In the genomic region with DNA sequence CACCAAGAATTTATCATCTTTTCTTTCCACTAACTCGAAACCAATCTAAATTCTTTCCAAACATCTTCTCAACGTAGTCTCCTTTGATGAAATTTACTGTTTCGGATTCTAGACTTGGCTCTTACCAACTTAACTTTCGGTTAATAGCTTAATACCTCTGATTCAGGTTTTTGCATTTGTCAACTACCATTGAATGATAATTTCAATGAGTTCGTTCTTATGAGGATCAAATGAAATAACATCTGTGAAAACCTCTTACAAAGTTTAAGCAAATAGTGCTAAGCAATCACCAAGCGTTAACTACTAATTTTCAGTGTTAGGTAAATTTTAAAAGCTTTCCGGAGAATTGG, we compare ENCODE assay signal across 8 cellular contexts. TPM values are rescaled to one million over a fixed set of nuclear protein-coding genes. Genes with fewer than 3 reads are reported as not detected.
DNase-seq lines count a peak whose midpoint lies in the region; ATAC-seq, FAIRE-seq and TF ChIP-seq lines count a peak whose summit lies in the region.

No MANE protein-coding gene starts in this region.

- DNase-seq in GM12891 (ENCODE audit: insufficient read length, low spot score) = no peak
- DNase-seq in SJCRH30 = no peak
- no peak for DNase-seq in fibroblast of pulmonary artery (ENCODE audit: low read depth)
- no peak for DNase-seq in gastrocnemius medialis
- DNase-seq in T1000 (lab: John Stamatoyannopoulos, UW) = no peak
- DNase-seq in GOT3 (lab: John Stamatoyannopoulos, UW) = no peak
- DNase-seq in RKO (ENCODE audit: low spot score) = no peak

- H3K4me3 ChIP-seq in SJCRH30 (peak overlapping the region; percentile 98), fibroblast of pulmonary artery (replicated peaks; ENCODE audit: low read depth, low read length) (peak overlapping the region; percentile 86), gastrocnemius medialis (peak overlapping the region; percentile 81 to 100 (median 98))

- peak; percentile 16 for FAIRE-seq in GM12891 (lab: Jason Lieb, UNC)

- intact Hi-C loops in gastrocnemius medialis (cut with DNase I; ENCODE audit: low total_unique reads) = loop anchor here (1.0 to 2.0 kb wide), 2 partner anchors 19 to 47 kb away; a partner anchor contains a TSS

- no peaks in the 10 kb centered on the region; the same call in 1 of the 2 replicates for H3K36me3 ChIP-seq in SJCRH30
- H3K36me3 ChIP-seq in gastrocnemius medialis = no peaks in the 10 kb centered on the region

- TF ChIP-seq CTCF in fibroblast of pulmonary artery (IDR thresholded peaks at IDR 0.05; ENCODE audit: low read length, missing control alignments) (no peak), gastrocnemius medialis (IDR thresholded peaks at IDR 0.05 in 4 of 5, conservative IDR thresholded peaks at IDR 0.05 in 1 of 5) (no peak)

- H3K4me1 ChIP-seq in SJCRH30 = peaks cover 17% of the 10 kb centered on the region
- H3K4me1 ChIP-seq in gastrocnemius medialis = peaks cover 33 to 39% of the 10 kb centered on the region in 2 donors

- H3K27ac ChIP-seq in SJCRH30 (peak overlapping the region; percentile 81), gastrocnemius medialis (peak overlapping the region; percentile 93 to 100 (median 100))

- in situ Hi-C loops in gastrocnemius medialis (cut with MboI; ENCODE audit: low sequenced_read_pairs in 4 of 4) = no loop called here

- H3K27me3 ChIP-seq in SJCRH30 (no peaks in the 10 kb centered on the region), gastrocnemius medialis (no peaks in the 10 kb centered on the region)

- TF ChIP-seq POLR2A in GM12891 (IDR thresholded peaks at IDR 0.05; ENCODE audit: low read depth, low read length) (no peak), gastrocnemius medialis (IDR thresholded peaks at IDR 0.05) (no peak)

- ATAC-seq in gastrocnemius medialis = no peak
- ATAC-seq in GM21529 (IDR thresholded peaks at IDR 0.05; ENCODE audit: unreplicated experiment) = no peak

- no peaks in the 10 kb centered on the region for H3K9me3 ChIP-seq in SJCRH30 (replicated peaks)
- H3K9me3 ChIP-seq in gastrocnemius medialis = no peaks in the 10 kb centered on the region

TF ChIP-seq in GM12891, 5 proteins besides CTCF, POLR2A, EP300 and RAD21:
- TF ChIP-seq PAX5 (IDR thresholded peaks at IDR 0.05; ENCODE audit: insufficient read depth, low read length, severe bottlenecking) (no peak), POU2F2 (IDR thresholded peaks at IDR 0.05; ENCODE audit: low read depth, low read length) (no peak), SPI1 (IDR thresholded peaks at IDR 0.05; ENCODE audit: low read depth, low read length) (no peak), POLR2AphosphoS5 (IDR thresholded peaks at IDR 0.05; ENCODE audit: low read depth, low read length) (no peak)

RNA-seq across cellular contexts. Expression of a gene that starts 0.6 kb away (rescaled TPM):
- polyA plus RNA-seq in GM12891 (2012; ENCODE audit: low read depth, missing spikeins) = 56.6 TPM
- 153 and 156 TPM in 2 replicates for total RNA-seq in SJCRH30 (2014; rRNA removed; shearing (Covaris generic))
- 100 to 1,000 TPM in 3 of 4 donors, 10 to 100 TPM in 1; 91.8 to 125 (median 120) TPM for total RNA-seq in gastrocnemius medialis

RNA-seq across cellular contexts. Expression of a gene that starts 14.3 kb away (rescaled TPM):
- polyA plus RNA-seq in GM12891 (2012; ENCODE audit: low read depth, missing spikeins) = 1.9 TPM
- total RNA-seq in SJCRH30 (2014; rRNA removed; shearing (Covaris generic)) = 0.24 and 1.2 TPM in 2 replicates
- total RNA-seq in gastrocnemius medialis = 1 to 10 TPM in 1 of 4 donors, under 1 TPM in 1, not detected in 2; 0.93 to 2.1 TPM

RNA-seq across cellular contexts. Expression of a gene that starts 18.4 kb away (rescaled TPM):
- 102 TPM for polyA plus RNA-seq in GM12891 (2012; ENCODE audit: low read depth, missing spikeins)
- 160 and 163 TPM in 2 replicates for total RNA-seq in SJCRH30 (2014; rRNA removed; shearing (Covaris generic))
- 100 to 1,000 TPM in 1 of 4 donors, 10 to 100 TPM in 3; 47.2 to 111 (median 92.2) TPM for total RNA-seq in gastrocnemius medialis

RNA-seq across cellular contexts. Expression of a gene that starts 47.3 kb away (rescaled TPM):
- 10.1 TPM for polyA plus RNA-seq in GM12891 (2012; ENCODE audit: low read depth, missing spikeins)
- 13.8 and 14.2 TPM in 2 replicates for total RNA-seq in SJCRH30 (2014; rRNA removed; shearing (Covaris generic))
- total RNA-seq in gastrocnemius medialis = 1 to 10 TPM; 2.0 to 7.6 (median 4.5) TPM

RNA-seq across cellular contexts. Expression of a gene that starts 57.4 kb away (rescaled TPM):
- polyA plus RNA-seq in GM12891 (2012; ENCODE audit: low read depth, missing spikeins) = 87.4 TPM
- 117 and 120 TPM in 2 replicates for total RNA-seq in SJCRH30 (2014; rRNA removed; shearing (Covaris generic))
- total RNA-seq in gastrocnemius medialis = 10 to 100 TPM; 47.2 to 91.5 (median 56.3) TPM
